18 cellular contexts compared by ENCODE assay signal in the genomic region with DNA sequence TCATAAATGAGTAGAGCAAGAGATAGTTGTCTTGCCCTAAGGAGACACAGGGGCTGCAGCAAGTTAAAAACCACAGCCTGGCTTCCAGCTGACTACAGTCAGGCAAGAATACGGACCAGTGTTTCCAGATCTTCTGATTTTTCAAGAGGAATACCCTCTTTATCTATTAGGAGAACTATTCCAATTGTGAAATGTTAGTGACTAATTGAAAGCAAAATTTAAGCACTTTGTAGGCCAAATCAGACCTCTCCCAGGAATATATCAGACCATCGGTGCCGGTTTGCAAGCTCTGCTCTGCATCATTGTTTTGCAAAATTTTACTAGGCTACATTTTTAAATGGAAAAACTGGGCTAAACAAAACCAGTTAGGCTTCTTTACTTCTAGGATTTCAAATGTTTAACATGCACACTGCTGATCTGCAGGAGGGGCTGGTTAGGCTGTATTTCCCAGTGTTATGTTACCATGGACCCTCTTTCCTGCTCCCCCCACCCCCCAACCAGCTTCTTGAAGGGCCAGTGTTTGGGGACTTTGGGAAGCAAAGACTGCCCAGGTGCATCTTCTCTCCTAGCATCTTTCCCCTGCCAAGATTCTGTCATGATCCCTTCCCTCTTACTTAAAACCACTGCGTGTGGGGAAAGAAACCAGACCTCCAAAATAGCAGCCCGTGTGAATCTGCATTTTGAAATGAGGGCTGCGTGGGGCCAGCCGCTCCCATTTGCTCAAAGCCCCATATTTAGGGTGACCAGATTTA. TPM values are rescaled to one million over a fixed set of nuclear protein-coding genes. Genes with fewer than 3 reads are reported as not detected.
DNase-seq lines count a peak whose midpoint lies in the region; ATAC-seq and TF ChIP-seq lines count a peak whose summit lies in the region.
"Had no signal": no experiment of that assay in that cellular context is flagged by ENCODE, and none has a peak within 500 bp of the region (broad histone marks: within the 10 kb centered on the region; RNA-seq: fewer than 3 reads in every experiment).

No MANE protein-coding gene starts in this region.

- intact Hi-C loops in heart right ventricle (cut with DNase I) (no loop called here), Right ventricle myocardium inferior (cut with DNase I) (no loop called here), uterus (cut with DNase I; ENCODE audit: low total_unique reads) (no loop called here), PC-9 (cut with micrococcal nuclease; ENCODE audit: unreplicated experiment) (loop anchor here (5.0 kb wide), 1 partner anchor 48 kb away; no protein-coding TSS in a partner anchor)

- CTCF ChIA-PET in PC-9 (lab: Charles Lee) = interaction anchor here (1.2 kb wide), 1 partner anchor 12 kb away, joined by 3 read pairs; no protein-coding TSS in a partner anchor

- ATAC-seq in heart right ventricle (peak in 4 of 8 donors; percentile 10 to 48 (median 16)), Right ventricle myocardium inferior (no peak), HG02973 (IDR thresholded peaks at IDR 0.05; ENCODE audit: unreplicated experiment) (no peak)
- ATAC-seq: activated CD8-positive, alpha-beta T cell treated with anti-CD3 and anti-CD28 coated beads, Interleukin-2, amount 10 ng/mL, durations not matched to agents 7 days and 5 days; activated naive CD8-positive, alpha-beta T cell treated with anti-CD3 and anti-CD28 coated beads, Interleukin-2, amount 50 U/mL, for 24 hours; K562 had no signal

- H3K9ac ChIP-seq in fibroblast of lung (ENCODE audit: insufficient read depth, low read length) = no peak overlapping the region

- no TSS peak for BruUV-seq in PC-9 (replicated peaks; lab: Mats Ljungman, UMichigan)

- H3K27me3 ChIP-seq in heart right ventricle (peaks cover 0 to 38% (median 26%) of the 10 kb centered on the region in 7 donors), fibroblast of lung (ENCODE audit: control insufficient read depth, insufficient read depth, low read length) (no peaks in the 10 kb centered on the region), muscle layer of duodenum (ENCODE audit: low read depth, low read length) (no peaks in the 10 kb centered on the region), uterus (no peaks in the 10 kb centered on the region), PC-9 (ENCODE audit: insufficient read depth, low read depth) (no peaks in the 10 kb centered on the region)
- H3K27me3 ChIP-seq: gastrocnemius medialis, Peyer's patch had no signal

- no peak overlapping the region for H2AFZ ChIP-seq in fibroblast of lung (ENCODE audit: low read length)
- H2AFZ ChIP-seq in PC-9 = no peak overlapping the region

- TF ChIP-seq CTCF in heart right ventricle (IDR thresholded peaks at IDR 0.05) (no peak), fibroblast of lung (conservative IDR thresholded peaks at IDR 0.05 in 1 of 2, IDR thresholded peaks at IDR 0.05 in 1 of 2; ENCODE audit: low read depth in 1 of 2, low read length in 2 of 2) (no peak), uterus (IDR thresholded peaks at IDR 0.05) (no peak), PC-9 (conservative IDR thresholded peaks at IDR 0.05) (no peak)

- no peaks in the 10 kb centered on the region for H3K9me3 ChIP-seq in heart right ventricle
- no peaks in the 10 kb centered on the region for H3K9me3 ChIP-seq in fibroblast of lung (ENCODE audit: control insufficient read depth, insufficient read depth, low read depth, low read length)
- no peaks in the 10 kb centered on the region for H3K9me3 ChIP-seq in muscle layer of duodenum (ENCODE audit: control insufficient read depth in 1 of 2, low read length in 2 of 2)
- no peaks in the 10 kb centered on the region for H3K9me3 ChIP-seq in uterus
- no peaks in the 10 kb centered on the region for H3K9me3 ChIP-seq in PC-9 (ENCODE audit: insufficient read depth, low read depth)
- H3K9me3 ChIP-seq: gastrocnemius medialis, pancreas, Peyer's patch had no signal

- H3K79me2 ChIP-seq in fibroblast of lung (ENCODE audit: control insufficient read depth, insufficient read depth, low read length) (peaks cover 15% of the 10 kb centered on the region), PC-9 (ENCODE audit: low read depth) (no peaks in the 10 kb centered on the region)

- H3K9me2 ChIP-seq in PC-9 (ENCODE audit: insufficient read depth) = no peaks in the 10 kb centered on the region

- POLR2A ChIA-PET in PC-9 (lab: Charles Lee; ENCODE audit: unreplicated experiment) = interaction anchor here (0.6 kb wide), 1 partner anchor 19 kb away, joined by 3 read pairs; no protein-coding TSS in a partner anchor

- H3K4me2 ChIP-seq in fibroblast of lung (ENCODE audit: extremely low read depth, insufficient read depth, low read length) = peak overlapping the region; percentile 7
- no peak overlapping the region; the same call in 1 of the 2 replicates for H3K4me2 ChIP-seq in PC-9

- H3F3A ChIP-seq in PC-9 (ENCODE audit: insufficient read depth, low read depth) = peaks cover 15% of the 10 kb centered on the region

- 60 to 66% methylated on average over 7 of the region's 7 CpGs for WGBS in heart right ventricle, 2 donors

- TF ChIP-seq POLR2A in uterus (IDR thresholded peaks at IDR 0.05) = no peak

- H3K4me1 ChIP-seq in heart right ventricle (peaks cover 0 to 35% (median 12%) of the 10 kb centered on the region in 9 donors), fibroblast of lung (ENCODE audit: control insufficient read depth, extremely low read depth, insufficient read depth, low read length) (peaks cover 34% of the 10 kb centered on the region), muscle layer of duodenum (ENCODE audit: control insufficient read depth in 1 of 2, insufficient read depth in 2 of 2, low read length in 2 of 2) (peaks cover 0 to 20% of the 10 kb centered on the region in 2 donors), uterus (peaks cover 5 to 16% of the 10 kb centered on the region in 2 donors), PC-9 (replicated peaks; ENCODE audit: insufficient read depth) (peaks cover 15% of the 10 kb centered on the region)

- H3K36me3 ChIP-seq in heart right ventricle = no peaks in the 10 kb centered on the region
- no peaks in the 10 kb centered on the region for H3K36me3 ChIP-seq in fibroblast of lung (ENCODE audit: control insufficient read depth, insufficient read depth, low read length)
- H3K36me3 ChIP-seq in muscle layer of duodenum (ENCODE audit: control insufficient read depth in 1 of 2, insufficient read depth in 2 of 2, low read length in 2 of 2) = no peaks in the 10 kb centered on the region
- H3K36me3 ChIP-seq in uterus = no peaks in the 10 kb centered on the region
- H3K36me3 ChIP-seq in PC-9 (ENCODE audit: low read depth) = no peaks in the 10 kb centered on the region
- H3K36me3 ChIP-seq: gastrocnemius medialis, pancreas, Peyer's patch had no signal

- H4K20me1 ChIP-seq in fibroblast of lung (ENCODE audit: control insufficient read depth, extremely low read depth, insufficient read depth, low read length) (no peaks in the 10 kb centered on the region), PC-9 (ENCODE audit: insufficient read depth) (no peaks in the 10 kb centered on the region)

- DNase-seq in heart right ventricle = no peak
- no peak for DNase-seq in Right ventricle myocardium inferior (ENCODE audit: missing footprints)
- DNase-seq in fibroblast of lung (ENCODE audit: low read depth in 2 of 2) = peak in 1 of 2 donors; percentile 93
- DNase-seq in uterus = peak; percentile 52 to 73
- DNase-seq in NCI-H526 (lab: John Stamatoyannopoulos, UW) = no peak
- DNase-seq in PC-9 = no peak
- DNase-seq: activated CD8-positive, alpha-beta T cell treated with anti-CD3 and anti-CD28 coated beads, Interleukin-2, amount 10 ng/mL, durations not matched to agents 7 days and 5 days; activated naive CD8-positive, alpha-beta T cell treated with anti-CD3 and anti-CD28 coated beads, Interleukin-2, amount 50 U/mL, for 24 hours; caudate nucleus; gastrocnemius medialis; islet precursor cell; Peyer's patch; small intestine had no signal

- H3K27ac ChIP-seq in heart right ventricle (peak overlapping the region in 7 of 10 donors; percentile 3 to 61 (median 36)), fibroblast of lung (ENCODE audit: insufficient read depth, low read length) (peak overlapping the region; percentile 52), muscle layer of duodenum (ENCODE audit: low read length) (peak overlapping the region; percentile 32), uterus (peak overlapping the region; percentile 85 to 95), PC-9 (no peak overlapping the region)
- H3K27ac ChIP-seq: gastrocnemius medialis, pancreas, VCaP had no signal

- no peak overlapping the region for H3K4me3 ChIP-seq in heart right ventricle
- H3K4me3 ChIP-seq in fibroblast of lung (replicated peaks in 1 of 4; ENCODE audit: control extremely low read depth in 1 of 4, insufficient read depth in 1 of 4, low read depth in 3 of 4, low read length in 4 of 4) = no peak overlapping the region
- no peak overlapping the region for H3K4me3 ChIP-seq in muscle layer of duodenum (ENCODE audit: low read depth in 1 of 2, low read length in 2 of 2)
- no peak overlapping the region for H3K4me3 ChIP-seq in uterus
- no peak overlapping the region for H3K4me3 ChIP-seq in PC-9
- H3K4me3 ChIP-seq: gastrocnemius medialis, K562 had no signal

RNA-seq across cellular contexts. Expression of gene ARSI, which starts 1.1 kb away (rescaled TPM):
- total RNA-seq in heart right ventricle (under 1 TPM in 9 of 10 donors, not detected in 1; 0.11 to 0.65 (median 0.32) TPM), Right ventricle myocardium inferior (0.65 TPM), fibroblast of lung (5.9 and 8.5 TPM in 2 replicates), uterus (10 to 100 TPM in 1 of 4 donors, 1 to 10 TPM in 3; 4.3 to 15.1 (median 5.7) TPM), PC-9 (2021) (2.6 and 3.2 TPM in 2 replicates)
- polyA plus RNA-seq in heart right ventricle (under 1 TPM in 1 of 2 donors, not detected in 1; 0.43 TPM), fibroblast of lung (3.3 and 12.5 TPM in 2 replicates)
- 6.5 and 18.6 TPM in 2 replicates for polyA plus RNA-seq in fibroblast of lung (2012)
- polyA minus RNA-seq in fibroblast of lung (ENCODE audit: low replicate concordance) = 16.3 and 29.0 TPM in 2 replicates
- total RNA-seq: activated CD8-positive, alpha-beta T cell treated with anti-CD3 and anti-CD28 coated beads, Interleukin-2, amount 10 ng/mL, durations not matched to agents 7 days and 5 days; gastrocnemius medialis; Peyer's patch had no signal
- polyA plus RNA-seq: pancreas had no signal

RNA-seq across cellular contexts. Expression of gene CAMK2A, which starts 14.3 kb away (rescaled TPM):
- total RNA-seq in heart right ventricle (10 to 100 TPM; 10.7 to 25.7 (median 18.8) TPM), Right ventricle myocardium inferior (17.0 TPM), fibroblast of lung (0.77 and 2.1 TPM in 2 replicates), uterus (10 to 100 TPM in 1 of 4 donors, 1 to 10 TPM in 2, under 1 TPM in 1; under 0.01 to 23.7 (median 4.3) TPM), PC-9 (2021) (0.13 and 0.65 TPM in 2 replicates)
- polyA plus RNA-seq in heart right ventricle (10 to 100 TPM in 1 of 2 donors, 1 to 10 TPM in 1; 1.2 to 11.5 TPM), fibroblast of lung (1.5 and 3.1 TPM in 2 replicates)
- 1.8 and 4.1 TPM in 2 replicates for polyA plus RNA-seq in fibroblast of lung (2012)
- 1.3 and 2.5 TPM in 2 replicates for polyA minus RNA-seq in fibroblast of lung (ENCODE audit: low replicate concordance)
- total RNA-seq: activated CD8-positive, alpha-beta T cell treated with anti-CD3 and anti-CD28 coated beads, Interleukin-2, amount 10 ng/mL, durations not matched to agents 7 days and 5 days had no signal

RNA-seq across cellular contexts. Expression of gene TCOF1, which starts 53.7 kb away (rescaled TPM):
- total RNA-seq in heart right ventricle = 10 to 100 TPM; 12.4 to 21.3 (median 14.3) TPM
- 10 to 100 TPM; 12.6 to 14.1 TPM for polyA plus RNA-seq in heart right ventricle
- 17.8 TPM for total RNA-seq in Right ventricle myocardium inferior
- 10.6 and 11.0 TPM in 2 replicates for total RNA-seq in fibroblast of lung
- polyA plus RNA-seq in fibroblast of lung = 8.5 and 12.1 TPM in 2 replicates
- 20.0 and 24.0 TPM in 2 replicates for polyA plus RNA-seq in fibroblast of lung (2012)
- 18.2 and 19.0 TPM in 2 replicates for polyA minus RNA-seq in fibroblast of lung (ENCODE audit: low replicate concordance)
- 10 to 100 TPM in 3 of 4 donors, 1 to 10 TPM in 1; 9.4 to 40.0 (median 20.1) TPM for total RNA-seq in uterus
- total RNA-seq in PC-9 (2021) = 68.4 and 75.3 TPM in 2 replicates

Comparison
In these comparisons a context has a peak if more than half of its experiments do, and no peak if none do; other contexts are left out.
1. DNase-seq: peak in uterus (2 of 2); none in heart right ventricle (0 of 2), Right ventricle myocardium inferior (single experiment), NCI-H526 (0 of 2) and PC-9 (0 of 2).